Comparison of ENCODE assay signal across 18 cellular contexts in genomic region chr1:30697571-30697970, GRCh38. TPM values are rescaled to one million over a fixed set of nuclear protein-coding genes. Genes with fewer than 3 reads are reported as not detected.
DNase-seq lines count a peak whose midpoint lies in the region; TF ChIP-seq lines count a peak whose summit lies in the region.
"Had no signal": no experiment of that assay in that cellular context is flagged by ENCODE, and none has a peak within 500 bp of the region (broad histone marks: within the 10 kb centered on the region; RNA-seq: fewer than 3 reads in every experiment).

No MANE protein-coding gene starts in this region.

- no peak overlapping the region for H3K27ac ChIP-seq in Peyer's patch
- no peak overlapping the region for H3K27ac ChIP-seq in A673 (ENCODE audit: low read depth, low read length, poor library complexity, severe bottlenecking)
- H3K27ac ChIP-seq: colonic mucosa had no signal

- peak; percentile 67 for DNase-seq in GM10248 (ENCODE audit: extremely low spot score)
- DNase-seq in GM20000 (ENCODE audit: low spot score), result peak; percentile 65
- DNase-seq in Peyer's patch, result peak in 2 of 3 donors; percentile 36 to 38
- DNase-seq in posterior vena cava (ENCODE audit: low spot score), result peak; percentile 74
- DNase-seq in A673 (ENCODE audit: low spot score), result no peak
- no peak for DNase-seq in activated CD4-positive, CD25-positive, alpha-beta regulatory T cell (lab: John Stamatoyannopoulos, UW)
- no peak for DNase-seq in KG1 (lab: John Stamatoyannopoulos, UW)
- no peak for DNase-seq in AG08395 (ENCODE audit: low spot score)
- DNase-seq: activated B cell treated with CpG ODN at 0.5 μM for 24 hours; activated CD8-positive, alpha-beta memory T cell treated with anti-CD3 and anti-CD28 coated beads for 24 hours; anterior cingulate cortex; colonic mucosa; NCI-H1930; small intestine; stimulated activated CD4-positive, alpha-beta T cell treated with anti-CD3 and anti-CD28 coated beads, Interleukin-4, amount 100 ng/mL, for 4 hours; stimulated activated CD8-positive, alpha-beta memory T cell treated with anti-CD3 and anti-CD28 coated beads, Interleukin-4, amount 100 ng/mL, for 48 hours; T-helper 17 cell had no signal

- H3K4me3 ChIP-seq in Peyer's patch, result no peak overlapping the region
- no peak overlapping the region for H3K4me3 ChIP-seq in A673 (ENCODE audit: low read depth, low read length, poor library complexity, severe bottlenecking)
- H3K4me3 ChIP-seq: colonic mucosa had no signal

- POLR2A ChIA-PET in GM10248 (lab: Yijun Ruan, JAX) (no interaction called here), A673 (lab: Charles Lee; ENCODE audit: low non-redundant PET) (no interaction called here)

- H3K27me3 ChIP-seq in Peyer's patch, result no peaks in the 10 kb centered on the region
- no peaks in the 10 kb centered on the region for H3K27me3 ChIP-seq in A673 (replicated peaks; ENCODE audit: insufficient read depth, low read depth, low read length, poor library complexity)
- H3K27me3 ChIP-seq: colonic mucosa had no signal

- intact Hi-C loops in posterior vena cava (cut with DNase I) (no loop called here), A673 (cut with micrococcal nuclease; ENCODE audit: unreplicated experiment) (no loop called here)

- TF ChIP-seq CTCF in GM10248 (IDR thresholded peaks at IDR 0.05; ENCODE audit: control extremely low read depth, extremely low read depth, low read depth, missing control alignments) (no peak), GM20000 (IDR thresholded peaks at IDR 0.05; ENCODE audit: extremely low read depth, missing control alignments) (no peak), Peyer's patch (IDR thresholded peaks at IDR 0.05) (no peak), A673 (conservative IDR thresholded peaks at IDR 0.05; ENCODE audit: low read depth, low read length) (no peak)

- H3K4me1 ChIP-seq in Peyer's patch (no peaks in the 10 kb centered on the region), A673 (ENCODE audit: insufficient read depth, low read length, poor library complexity, severe bottlenecking) (no peaks in the 10 kb centered on the region)
- H3K4me1 ChIP-seq: colonic mucosa had no signal

- no TSS peak for BruUV-seq in A673 (replicated peaks; lab: Mats Ljungman, UMichigan)

- no peaks in the 10 kb centered on the region for H3K9me3 ChIP-seq in Peyer's patch
- no peaks in the 10 kb centered on the region for H3K9me3 ChIP-seq in A673 (ENCODE audit: low read depth, low read length, poor library complexity, severe bottlenecking)
- H3K9me3 ChIP-seq: colonic mucosa had no signal

- H3K36me3 ChIP-seq in Peyer's patch (no peaks in the 10 kb centered on the region), A673 (ENCODE audit: insufficient read depth, low read length, poor library complexity, severe bottlenecking) (no peaks in the 10 kb centered on the region)
- H3K36me3 ChIP-seq: colonic mucosa had no signal

- CTCF ChIA-PET in GM10248 (lab: Yijun Ruan, JAX) (interaction anchor here (0.9 to 3.0 kb wide), 3 partner anchors 10 to 15 kb away, joined by 3 to 16 read pairs (median 3); no protein-coding TSS in a partner anchor), A673 (lab: Charles Lee) (interaction anchor here (1.3 kb wide), 1 partner anchor 10 kb away, joined by 4 read pairs; no protein-coding TSS in a partner anchor)

- no peak for TF ChIP-seq POLR2A in Peyer's patch (IDR thresholded peaks at IDR 0.05)

RNA-seq across cellular contexts. Expression of gene MATN1, which starts 25.8 kb away (rescaled TPM):
- total RNA-seq in Peyer's patch (not detected), posterior vena cava (not detected), A673 (2021) (not detected in 2 replicates)
- total RNA-seq: colonic mucosa, fibroblast of villous mesenchyme had no signal

Comparison
In these comparisons a context has a peak if more than half of its experiments do, and no peak if none do; other contexts are left out.
1. DNase-seq: peak in GM10248 (single experiment), GM20000 (single experiment), Peyer's patch (2 of 3) and posterior vena cava (single experiment); none in A673 (single experiment), activated CD4-positive, CD25-positive, alpha-beta regulatory T cell (0 of 4), KG1 (single experiment) and AG08395 (single experiment).